ENCODE assay signal across 1 cellular context in the genomic region with DNA sequence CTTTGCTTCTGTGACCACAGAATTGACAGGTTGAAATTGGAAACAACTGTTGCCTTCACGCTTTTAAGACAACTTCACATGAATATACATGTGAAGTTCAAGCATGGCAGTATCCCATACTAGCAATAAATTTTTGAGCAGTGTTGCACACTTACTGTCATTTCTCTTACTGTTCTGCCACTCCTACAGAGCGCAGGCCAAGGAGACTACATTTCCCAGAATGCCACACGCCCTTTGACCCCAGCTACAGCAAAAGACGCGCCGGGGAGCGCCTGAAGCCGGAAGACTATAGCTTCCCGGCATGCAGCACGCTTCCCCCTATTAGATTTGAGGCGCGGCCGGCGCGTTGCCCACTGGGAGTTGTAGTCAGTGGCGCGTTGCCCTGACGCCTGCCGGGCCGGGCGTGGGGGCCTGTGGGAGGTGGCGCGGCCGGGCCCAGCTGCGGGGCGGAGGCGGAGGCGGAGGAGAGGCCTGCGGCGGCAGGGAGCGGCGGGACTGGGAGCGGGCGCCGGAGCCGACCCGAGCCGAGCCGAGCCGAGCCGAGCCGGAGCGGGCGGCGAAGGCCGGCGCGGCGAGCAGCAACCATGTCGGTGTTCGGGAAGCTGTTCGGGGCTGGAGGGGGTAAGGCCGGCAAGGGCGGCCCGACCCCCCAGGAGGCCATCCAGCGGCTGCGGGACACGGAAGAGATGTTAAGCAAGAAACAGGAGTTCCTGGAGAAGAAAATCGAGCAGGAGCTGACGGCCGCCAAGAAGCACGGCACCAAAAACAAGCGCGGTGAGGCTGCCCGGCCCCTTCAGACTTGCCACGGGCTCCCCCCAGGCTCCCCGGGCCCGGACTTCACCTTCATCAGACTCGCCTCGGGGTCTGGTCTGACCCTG.
TF ChIP-seq lines count a peak whose summit lies in the region.

Gene CHMP4B (plus strand): TSS at position 464 of the 878 bp plus-strand sequence. CDS start 121 bp downstream, at position 585.

TF ChIP-seq in neural cell, 6 proteins besides CTCF, POLR2A, EP300 and RAD21 (continued from another document):
- TF ChIP-seq REST (IDR thresholded peaks at IDR 0.05; ENCODE audit: borderline replicate concordance): no peak
